ENCODE assay signal across 15 cellular contexts in the genomic region with DNA sequence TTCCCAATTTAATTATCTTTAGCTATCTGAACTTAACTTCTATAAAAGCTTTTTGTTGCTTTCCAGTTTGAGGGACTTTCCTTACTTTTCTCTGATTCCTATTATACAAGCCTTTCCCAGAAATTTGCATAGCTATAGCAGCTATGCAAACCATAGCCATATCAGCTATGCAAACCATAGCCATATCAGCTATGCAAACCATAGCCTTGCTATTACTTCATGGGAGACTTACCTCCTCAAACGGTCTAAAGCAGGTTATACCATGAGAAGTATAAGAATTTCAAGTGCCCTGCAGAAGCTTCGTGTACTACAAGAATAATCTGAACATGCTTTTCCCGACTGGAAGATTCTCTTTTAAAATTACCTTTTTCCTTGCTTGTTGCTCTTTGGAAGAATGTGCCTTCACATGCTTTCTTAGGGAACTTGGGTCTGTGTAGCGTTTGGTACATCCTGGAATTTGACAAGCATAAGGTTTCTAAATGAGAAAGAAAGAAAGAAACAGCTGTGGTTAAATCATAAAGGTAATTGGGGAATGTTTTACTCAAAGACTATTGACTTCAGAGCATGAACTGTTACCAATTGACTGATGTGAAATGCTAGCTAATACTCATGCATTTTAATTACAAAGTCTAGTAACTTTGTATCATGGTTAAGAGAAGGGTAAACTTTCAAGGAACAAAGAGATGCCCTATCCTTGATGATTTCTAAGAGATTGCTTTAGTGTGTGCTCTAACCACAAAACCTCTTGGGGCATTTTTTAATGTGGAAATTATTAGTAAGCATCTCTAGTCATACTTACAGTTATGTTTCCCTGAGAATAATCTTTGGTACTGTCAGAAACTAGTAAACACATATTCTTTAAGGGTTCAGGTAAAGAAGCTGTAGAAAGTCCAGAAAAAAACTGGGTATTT.
A peak's percentile ranks its signal among the peaks of the same experiment; 100 is the strongest.
DNase-seq lines count a peak whose midpoint lies in the region; ATAC-seq and TF ChIP-seq lines count a peak whose summit lies in the region.
"Had no signal": no experiment of that assay in that cellular context is flagged by ENCODE, and none has a peak within 500 bp of the region (broad histone marks: within the 10 kb centered on the region; RNA-seq: fewer than 3 reads in every experiment).

No MANE protein-coding gene starts in this region.

- peaks cover 11% of the 10 kb centered on the region for H3K4me1 Mint-ChIP-seq in activated naive CD4-positive, alpha-beta T cell treated with anti-CD3 and anti-CD28 coated beads, Interleukin-2, amount 50 U/mL, for 24 hours
- no peaks in the 10 kb centered on the region for H3K4me1 Mint-ChIP-seq in natural killer cell

- H3K27ac ChIP-seq in foreskin keratinocyte (peak overlapping the region; percentile 50), thyroid gland (no peak overlapping the region), brain microvascular endothelial cell (no peak overlapping the region)
- H3K27ac ChIP-seq: left lung, uterus had no signal

- H3K27ac Mint-ChIP-seq in activated naive CD4-positive, alpha-beta T cell treated with anti-CD3 and anti-CD28 coated beads, Interleukin-2, amount 50 U/mL, for 24 hours = peak overlapping the region; percentile 90
- no peak overlapping the region for H3K27ac Mint-ChIP-seq in natural killer cell

- H3K27me3 ChIP-seq in foreskin keratinocyte (no peaks in the 10 kb centered on the region), thyroid gland (no peaks in the 10 kb centered on the region), brain microvascular endothelial cell (replicated peaks) (no peaks in the 10 kb centered on the region)
- H3K27me3 ChIP-seq: BE2C, left lung, uterus had no signal

- H3K4me1 ChIP-seq in foreskin keratinocyte (peaks cover 14% of the 10 kb centered on the region), thyroid gland (peaks cover 39 to 57% of the 10 kb centered on the region in 2 donors)
- H3K4me1 ChIP-seq: BE2C, left lung, uterus had no signal

- H3K9me3 Mint-ChIP-seq in activated naive CD4-positive, alpha-beta T cell treated with anti-CD3 and anti-CD28 coated beads, Interleukin-2, amount 50 U/mL, for 24 hours = no peaks in the 10 kb centered on the region
- no peaks in the 10 kb centered on the region for H3K9me3 Mint-ChIP-seq in natural killer cell

- intact Hi-C loops in thyroid gland (cut with DNase I) = no loop called here
- intact Hi-C loops in natural killer cell (cut with micrococcal nuclease) = no loop called here

- 58 to 59% methylated on average over 4 of the region's 4 CpGs for WGBS in thyroid gland, 2 donors

- in situ Hi-C loops in brain microvascular endothelial cell (cut with HindIII; ENCODE audit: low pct_ligation_motif_present, low sequenced_read_pairs) = no loop called here

- TF ChIP-seq CTCF in foreskin keratinocyte (conservative IDR thresholded peaks at IDR 0.05) (no peak), thyroid gland (IDR thresholded peaks at IDR 0.05) (no peak), brain microvascular endothelial cell (IDR thresholded peaks at IDR 0.05; ENCODE audit: low read depth, low read length, missing control alignments) (no peak), natural killer cell (IDR thresholded peaks at IDR 0.05) (no peak)

- H3K4me3 ChIP-seq in thyroid gland (replicated peaks in 1 of 3) (no peak overlapping the region), brain microvascular endothelial cell (ENCODE audit: low read depth, low read length) (no peak overlapping the region)
- H3K4me3 ChIP-seq: left lung, uterus had no signal

- TF ChIP-seq POLR2A in thyroid gland (IDR thresholded peaks at IDR 0.05) = no peak

- H3K36me3 ChIP-seq in thyroid gland (no peaks in the 10 kb centered on the region), brain microvascular endothelial cell (replicated peaks) (no peaks in the 10 kb centered on the region)
- H3K36me3 ChIP-seq: BE2C, left lung, uterus had no signal

- peak overlapping the region; percentile 56 for H3K4me3 Mint-ChIP-seq in activated naive CD4-positive, alpha-beta T cell treated with anti-CD3 and anti-CD28 coated beads, Interleukin-2, amount 50 U/mL, for 24 hours
- H3K4me3 Mint-ChIP-seq in natural killer cell = no peak overlapping the region

- ATAC-seq in SK-N-SH treated with all-trans-retinoic acid at 6 μM for 48 hours = peak; percentile 73
- peak; percentile 92 for ATAC-seq in foreskin keratinocyte
- no peak for ATAC-seq in GM21723 (IDR thresholded peaks at IDR 0.05; ENCODE audit: unreplicated experiment)
- no peak for ATAC-seq in natural killer cell

- H3K36me3 Mint-ChIP-seq in activated naive CD4-positive, alpha-beta T cell treated with anti-CD3 and anti-CD28 coated beads, Interleukin-2, amount 50 U/mL, for 24 hours = no peaks in the 10 kb centered on the region
- no peaks in the 10 kb centered on the region for H3K36me3 Mint-ChIP-seq in natural killer cell

- H3K9me3 ChIP-seq in thyroid gland = no peaks in the 10 kb centered on the region
- H3K9me3 ChIP-seq: BE2C, left lung, uterus had no signal

- peaks cover 4% of the 10 kb centered on the region for H3K27me3 Mint-ChIP-seq in activated naive CD4-positive, alpha-beta T cell treated with anti-CD3 and anti-CD28 coated beads, Interleukin-2, amount 50 U/mL, for 24 hours
- peaks cover 13 to 17% of the 10 kb centered on the region in 2 donors for H3K27me3 Mint-ChIP-seq in natural killer cell (ENCODE audit: low read depth in 2 of 2)

- DNase-seq in activated naive CD4-positive, alpha-beta T cell treated with anti-CD3 and anti-CD28 coated beads, Interleukin-2, amount 50 U/mL, for 16 hours = no peak
- DNase-seq in foreskin keratinocyte = peak; percentile 55 to 81
- DNase-seq in thyroid gland = no peak
- DNase-seq in brain microvascular endothelial cell = no peak
- no peak for DNase-seq in natural killer cell
- DNase-seq: activated CD4-positive, alpha-beta T cell treated with anti-CD3 and anti-CD28 coated beads, Interleukin-2, amount 50 U/mL, for 4 hours; amniotic stem cell; BE2C; left lung; stimulated activated CD8-positive, alpha-beta memory T cell treated with anti-CD3 and anti-CD28 coated beads, Interleukin-4, amount 100 ng/mL, for 48 hours; T-helper 1 cell; uterus had no signal

TF ChIP-seq in SK-N-SH treated with all-trans-retinoic acid at 6 μM for 48 hours, 23 proteins besides CTCF, POLR2A, EP300 and RAD21:
- TF ChIP-seq PPARA (CRISPR knock-in tag; IDR thresholded peaks at IDR 0.05; ENCODE audit: borderline replicate concordance) = no peak
- TF ChIP-seq, protein P1, sequence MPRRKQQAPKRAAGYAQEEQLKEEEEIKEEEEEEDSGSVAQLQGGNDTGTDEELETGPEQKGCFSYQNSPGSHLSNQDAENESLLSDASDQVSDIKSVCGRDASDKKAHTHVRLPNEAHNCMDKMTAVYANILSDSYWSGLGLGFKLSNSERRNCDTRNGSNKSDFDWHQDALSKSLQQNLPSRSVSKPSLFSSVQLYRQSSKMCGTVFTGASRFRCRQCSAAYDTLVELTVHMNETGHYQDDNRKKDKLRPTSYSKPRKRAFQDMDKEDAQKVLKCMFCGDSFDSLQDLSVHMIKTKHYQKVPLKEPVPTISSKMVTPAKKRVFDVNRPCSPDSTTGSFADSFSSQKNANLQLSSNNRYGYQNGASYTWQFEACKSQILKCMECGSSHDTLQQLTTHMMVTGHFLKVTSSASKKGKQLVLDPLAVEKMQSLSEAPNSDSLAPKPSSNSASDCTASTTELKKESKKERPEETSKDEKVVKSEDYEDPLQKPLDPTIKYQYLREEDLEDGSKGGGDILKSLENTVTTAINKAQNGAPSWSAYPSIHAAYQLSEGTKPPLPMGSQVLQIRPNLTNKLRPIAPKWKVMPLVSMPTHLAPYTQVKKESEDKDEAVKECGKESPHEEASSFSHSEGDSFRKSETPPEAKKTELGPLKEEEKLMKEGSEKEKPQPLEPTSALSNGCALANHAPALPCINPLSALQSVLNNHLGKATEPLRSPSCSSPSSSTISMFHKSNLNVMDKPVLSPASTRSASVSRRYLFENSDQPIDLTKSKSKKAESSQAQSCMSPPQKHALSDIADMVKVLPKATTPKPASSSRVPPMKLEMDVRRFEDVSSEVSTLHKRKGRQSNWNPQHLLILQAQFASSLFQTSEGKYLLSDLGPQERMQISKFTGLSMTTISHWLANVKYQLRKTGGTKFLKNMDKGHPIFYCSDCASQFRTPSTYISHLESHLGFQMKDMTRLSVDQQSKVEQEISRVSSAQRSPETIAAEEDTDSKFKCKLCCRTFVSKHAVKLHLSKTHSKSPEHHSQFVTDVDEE (CRISPR knock-in tag; IDR thresholded peaks at IDR 0.05) = no peak
- no peak for TF ChIP-seq RARB (CRISPR knock-in tag; IDR thresholded peaks at IDR 0.05)
- TF ChIP-seq ZNF565 (CRISPR knock-in tag; conservative IDR thresholded peaks at IDR 0.05; ENCODE audit: low read depth) = no peak
- TF ChIP-seq CSDC2 (CRISPR knock-in tag; IDR thresholded peaks at IDR 0.05) = no peak

Comparison
In these comparisons a context has a peak if more than half of its experiments do, and no peak if none do; other contexts are left out.
1. DNase-seq: peak in foreskin keratinocyte (2 of 2); none in activated naive CD4-positive, alpha-beta T cell treated with anti-CD3 and anti-CD28 coated beads, Interleukin-2, amount 50 U/mL, for 16 hours (single experiment), thyroid gland (0 of 2), brain microvascular endothelial cell (single experiment) and natural killer cell (single experiment).
2. ATAC-seq: peak in SK-N-SH treated with all-trans-retinoic acid at 6 μM for 48 hours (single experiment) and foreskin keratinocyte (single experiment); none in GM21723 (single experiment) and natural killer cell (0 of 3).